Comparison of ENCODE assay signal across 20 cellular contexts in the genomic region with DNA sequence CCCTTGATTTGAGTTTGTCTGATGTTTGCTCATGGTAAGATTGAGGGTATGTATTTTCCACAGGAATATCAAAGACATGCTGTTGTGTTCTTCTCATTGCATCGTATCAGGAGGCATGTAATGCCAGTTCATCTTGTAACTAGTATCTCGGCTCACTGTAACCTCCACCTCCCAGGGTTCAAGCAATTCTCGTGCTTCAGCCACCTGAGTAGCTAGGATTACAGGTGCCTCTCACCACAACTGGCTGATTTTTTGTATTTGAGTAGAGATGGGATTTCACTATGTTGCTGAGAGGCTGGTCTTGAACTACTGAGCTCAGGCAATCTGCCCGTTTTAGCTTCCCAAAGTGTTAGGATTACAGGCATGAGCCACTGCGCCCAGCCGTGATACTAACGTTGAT.
"Had no signal": no experiment of that assay in that cellular context is flagged by ENCODE, and none has a peak within 500 bp of the region (broad histone marks: within the 10 kb centered on the region; RNA-seq: fewer than 3 reads in every experiment).

No MANE protein-coding gene starts in this region.

- H3K4me1 ChIP-seq: psoas muscle, transverse colon, uterus had no signal

- H3K27ac Mint-ChIP-seq: stimulated activated naive CD8-positive, alpha-beta T cell treated with anti-CD3 and anti-CD28 coated beads, Interleukin-15, amount 100 ng/mL, for 72 hours had no signal

- H3K4me3 ChIP-seq: dorsolateral prefrontal cortex, lower lobe of right lung, ovary, psoas muscle, sigmoid colon, spleen, suprapubic skin, transverse colon, upper lobe of right lung, uterus had no signal

- H3K27me3 ChIP-seq: dorsolateral prefrontal cortex, ovary, sigmoid colon, spleen, suprapubic skin, transverse colon, upper lobe of right lung, uterus had no signal

- H3K36me3 ChIP-seq: ovary, suprapubic skin, transverse colon, uterus had no signal

- DNase-seq: dorsolateral prefrontal cortex; effector CD4-positive, alpha-beta T cell; hypothalamus; left ventricle myocardium superior; lower lobe of right lung; naive thymus-derived CD8-positive, alpha-beta T cell; occipital lobe; ovary; posterior cingulate gyrus; psoas muscle; right cardiac atrium; sigmoid colon; spleen; stimulated activated CD4-positive, alpha-beta T cell treated with anti-CD3 and anti-CD28 coated beads, Interleukin-4, amount 100 ng/mL, for 4 hours; stimulated activated naive CD8-positive, alpha-beta T cell treated with anti-CD3 and anti-CD28 coated beads, Interleukin-15, amount 100 ng/mL, for 72 hours; transverse colon; upper lobe of right lung; uterus had no signal

- ATAC-seq: left ventricle myocardium superior; lower lobe of right lung; naive thymus-derived CD8-positive, alpha-beta T cell; psoas muscle; right cardiac atrium; stimulated activated memory B cell treated with anti-CD40 and anti-IgM and Interleukin-4, amounts not matched to agents 10 μg/mL and 1 μg/mL and 100 μg/mL, for 72 hours; stimulated activated naive CD8-positive, alpha-beta T cell treated with anti-CD3 and anti-CD28 coated beads, Interleukin-15, amount 100 ng/mL, for 72 hours; upper lobe of right lung had no signal

- H3K9me3 Mint-ChIP-seq: stimulated activated memory B cell treated with anti-CD40 and anti-IgM and Interleukin-4, amounts not matched to agents 10 μg/mL and 1 μg/mL and 100 μg/mL, for 72 hours had no signal

- H3K4me3 Mint-ChIP-seq: naive thymus-derived CD8-positive, alpha-beta T cell; stimulated activated memory B cell treated with anti-CD40 and anti-IgM and Interleukin-4, amounts not matched to agents 10 μg/mL and 1 μg/mL and 100 μg/mL, for 72 hours; stimulated activated naive CD8-positive, alpha-beta T cell treated with anti-CD3 and anti-CD28 coated beads, Interleukin-15, amount 100 ng/mL, for 72 hours had no signal

- H3K9me3 ChIP-seq: ovary, psoas muscle, sigmoid colon, suprapubic skin, transverse colon, upper lobe of right lung, uterus had no signal

- H3K27me3 Mint-ChIP-seq: naive thymus-derived CD8-positive, alpha-beta T cell; stimulated activated memory B cell treated with anti-CD40 and anti-IgM and Interleukin-4, amounts not matched to agents 10 μg/mL and 1 μg/mL and 100 μg/mL, for 72 hours; stimulated activated naive CD8-positive, alpha-beta T cell treated with anti-CD3 and anti-CD28 coated beads, Interleukin-15, amount 100 ng/mL, for 72 hours had no signal

- H3K27ac ChIP-seq: dorsolateral prefrontal cortex, lower lobe of right lung, ovary, psoas muscle, sigmoid colon, spleen, suprapubic skin, transverse colon, upper lobe of right lung, uterus had no signal
